In the genomic region with DNA sequence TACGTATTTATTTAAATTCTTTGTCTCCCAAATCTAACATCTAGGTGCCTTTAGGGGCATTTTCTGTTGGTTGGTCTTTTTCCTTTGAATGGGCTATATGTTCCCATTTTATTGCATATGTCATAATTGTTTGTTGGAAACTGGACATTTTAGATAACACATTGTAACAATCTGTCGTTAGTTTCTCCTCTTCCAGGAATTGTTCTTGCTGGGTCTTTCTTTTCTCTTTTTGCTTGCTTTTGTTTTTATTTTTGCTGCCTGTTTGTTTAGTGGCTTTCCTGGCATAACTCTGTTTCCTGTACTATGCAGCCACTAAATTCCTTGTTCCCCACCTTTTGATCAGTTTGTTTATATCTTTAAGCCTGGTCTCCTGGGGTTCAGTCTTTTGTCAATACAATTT, we compare ENCODE assay signal across 26 cellular contexts.
"Had no signal": no experiment of that assay in that cellular context is flagged by ENCODE, and none has a peak within 500 bp of the region (broad histone marks: within the 10 kb centered on the region; RNA-seq: fewer than 3 reads in every experiment).

No MANE protein-coding gene starts in this region.

- H3K27ac Mint-ChIP-seq: endodermal cell; memory B cell; naive thymus-derived CD4-positive, alpha-beta T cell; nephron; stimulated activated naive B cell treated with anti-CD40 and anti-IgM and Interleukin-4, amounts not matched to agents 10 μg/mL and 1 μg/mL and 100 μg/mL, for 72 hours; stimulated activated naive CD8-positive, alpha-beta T cell treated with anti-CD3 and anti-CD28 coated beads, Interleukin-15, Interleukin-2, amounts not matched to agents 100 ng/mL and 50 ng/mL, for 24 hours had no signal

- H3K4me2 ChIP-seq: hepatocyte had no signal

- H2AFZ ChIP-seq: hepatocyte had no signal

- H3K4me1 ChIP-seq: pancreas, right lobe of liver, upper lobe of left lung had no signal

- FAIRE-seq: colon, kidney, pancreas, small intestine, urothelium cell line had no signal

- H3K9me3 ChIP-seq: esophagus squamous epithelium, pancreas, right lobe of liver had no signal

- ATAC-seq: left lobe of liver; naive thymus-derived CD4-positive, alpha-beta T cell; pancreas; right lobe of liver; stimulated activated naive B cell treated with anti-CD40 and anti-IgM and Interleukin-4, amounts not matched to agents 10 μg/mL and 1 μg/mL and 100 μg/mL, for 72 hours had no signal

- H3K4me1 Mint-ChIP-seq: memory B cell; naive thymus-derived CD4-positive, alpha-beta T cell; nephron; stimulated activated naive B cell treated with anti-CD40 and anti-IgM and Interleukin-4, amounts not matched to agents 10 μg/mL and 1 μg/mL and 100 μg/mL, for 72 hours had no signal

- H3K27me3 ChIP-seq: hepatocyte, pancreas, right lobe of liver, tibial nerve, upper lobe of left lung had no signal

- H3K4me3 Mint-ChIP-seq: endodermal cell; memory B cell; naive thymus-derived CD4-positive, alpha-beta T cell; nephron; stimulated activated naive B cell treated with anti-CD40 and anti-IgM and Interleukin-4, amounts not matched to agents 10 μg/mL and 1 μg/mL and 100 μg/mL, for 72 hours; stimulated activated naive CD8-positive, alpha-beta T cell treated with anti-CD3 and anti-CD28 coated beads, Interleukin-15, Interleukin-2, amounts not matched to agents 100 ng/mL and 50 ng/mL, for 24 hours had no signal

- H3K79me2 ChIP-seq: hepatocyte had no signal

- H3K27ac ChIP-seq: esophagus squamous epithelium, hepatocyte, pancreas, right lobe of liver, thoracic aorta, tibial nerve, upper lobe of left lung had no signal

- H3K27me3 Mint-ChIP-seq: memory B cell had no signal

- DNase-seq: effector CD8-positive, alpha-beta T cell; endodermal cell; erythroblast; esophagus squamous epithelium; foreskin melanocyte; kidney; midbrain; naive thymus-derived CD4-positive, alpha-beta T cell; occipital lobe; pancreas; right lobe of liver; small intestine; stimulated activated CD4-positive, alpha-beta T cell treated with anti-CD3 and anti-CD28 coated beads, Interleukin-15, amount 100 ng/mL, for 24 hours; stimulated activated CD4-positive, alpha-beta T cell treated with anti-CD3 and anti-CD28 coated beads, Interleukin-2, amount 100 ng/mL, for 48 hours; stimulated activated naive B cell treated with anti-CD40 and anti-IgM and Interleukin-4, amounts not matched to agents 10 μg/mL and 1 μg/mL and 100 μg/mL, for 72 hours; upper lobe of left lung had no signal

- H3K4me3 ChIP-seq: esophagus squamous epithelium, hepatocyte, lung, pancreas, right lobe of liver, thoracic aorta, tibial nerve, upper lobe of left lung had no signal

- H3K36me3 ChIP-seq: esophagus squamous epithelium, pancreas, right lobe of liver, thoracic aorta, tibial nerve, upper lobe of left lung had no signal
